Comparison of ENCODE assay signal across 8 cellular contexts in genomic region chr5:141680751-141681201, GRCh38. TPM values are rescaled to one million over a fixed set of nuclear protein-coding genes. Genes with fewer than 3 reads are reported as not detected.
DNase-seq lines count a peak whose midpoint lies in the region; ATAC-seq and TF ChIP-seq lines count a peak whose summit lies in the region.

No MANE protein-coding gene starts in this region.

- H3K27me3 Mint-ChIP-seq in endothelial cell (ENCODE audit: unreplicated experiment): peaks cover 17% of the 10 kb centered on the region

- H3K9me3 ChIP-seq in Panc1 (ENCODE audit: control insufficient read depth, insufficient read depth, low read depth, low read length): no peaks in the 10 kb centered on the region
- no peaks in the 10 kb centered on the region for H3K9me3 ChIP-seq in mucosa of stomach (ENCODE audit: control insufficient read depth, low read length)

- ATAC-seq in Panc1 (peak; percentile 42), GM19467 (IDR thresholded peaks at IDR 0.05; ENCODE audit: unreplicated experiment) (no peak), GM18867 (IDR thresholded peaks at IDR 0.05; ENCODE audit: unreplicated experiment) (no peak)

- in situ Hi-C loops in Panc1 (cut with HindIII; ENCODE audit: low pct_unique_long_range_greater_than_20kb, low sequenced_read_pairs): no loop called here

- intact Hi-C loops in Panc1 (cut with micrococcal nuclease; ENCODE audit: unreplicated experiment): no loop called here

- peak overlapping the region; percentile 91 for H3K4me3 Mint-ChIP-seq in endothelial cell (ENCODE audit: unreplicated experiment)

- POLR2A ChIA-PET in Panc1 (lab: Charles Lee): no interaction called here

- no peaks in the 10 kb centered on the region for H3K27me3 ChIP-seq in Panc1 (ENCODE audit: control insufficient read depth, insufficient read depth, low read length)
- H3K27me3 ChIP-seq in mucosa of stomach (ENCODE audit: control insufficient read depth, insufficient read depth, low read length): no peaks in the 10 kb centered on the region

- H3K4me1 Mint-ChIP-seq in endothelial cell (ENCODE audit: unreplicated experiment): peaks cover 63% of the 10 kb centered on the region

- H3K9me3 Mint-ChIP-seq in endothelial cell (ENCODE audit: unreplicated experiment): no peaks in the 10 kb centered on the region

- peaks cover 19% of the 10 kb centered on the region for H3K36me3 Mint-ChIP-seq in endothelial cell (ENCODE audit: low read depth, unreplicated experiment)

- TF ChIP-seq CTCF in C4-2B (conservative IDR thresholded peaks at IDR 0.05) (no peak), Panc1 (IDR thresholded peaks at IDR 0.05) (no peak), endothelial cell (IDR thresholded peaks at IDR 0.05; ENCODE audit: unreplicated experiment) (no peak)

- H3K4me1 ChIP-seq in Panc1 (ENCODE audit: control insufficient read depth, insufficient read depth, low read length): peaks cover 8% of the 10 kb centered on the region
- H3K4me1 ChIP-seq in mucosa of stomach (ENCODE audit: control insufficient read depth, insufficient read depth, low read length): peaks cover 25% of the 10 kb centered on the region

- H3K4me3 ChIP-seq in Panc1 (ENCODE audit: low read depth in 2 of 2, low read length in 2 of 2) (no peak overlapping the region; a peak in 1 of 4 replicates), mucosa of stomach (ENCODE audit: low read length) (no peak overlapping the region)

- H3K9ac ChIP-seq in mucosa of stomach (ENCODE audit: low read length): peak overlapping the region; percentile 70

- DNase-seq in Panc1 (ENCODE audit: low read depth, low spot score) (no peak), endothelial cell (ENCODE audit: low spot score) (peak; percentile 86), RPMI8226 (no peak), SIG-M5 treated with dmso at 0.1 percent for 504 hours (lab: John Stamatoyannopoulos, UW; ENCODE audit: unreplicated experiment) (no peak)

- H3K36me3 ChIP-seq in Panc1 (ENCODE audit: control insufficient read depth, insufficient read depth, low read length) (no peaks in the 10 kb centered on the region), mucosa of stomach (ENCODE audit: control insufficient read depth, insufficient read depth, low read length) (no peaks in the 10 kb centered on the region)

- no TSS peak for BruUV-seq in Panc1 (replicated peaks; lab: Mats Ljungman, UMichigan)

- peak overlapping the region; percentile 100 for H3K27ac Mint-ChIP-seq in endothelial cell (ENCODE audit: unreplicated experiment)

- CTCF ChIA-PET in Panc1 (lab: Charles Lee): no interaction called here

- H3K27ac ChIP-seq in C4-2B (peak overlapping the region; percentile 29), Panc1 (ENCODE audit: low read length) (no peak overlapping the region)

RNA-seq across cellular contexts. Expression of gene ARAP3, which starts 1.3 kb away (rescaled TPM):
- total RNA-seq in Panc1 (2021; ENCODE audit: unreplicated experiment) (2.5 TPM), endothelial cell (ENCODE audit: unreplicated experiment) (239 TPM)
- 3.3 TPM for polyA plus RNA-seq in Panc1 (2012; ENCODE audit: insufficient read length)

RNA-seq across cellular contexts. Expression of gene FCHSD1, which starts 29.6 kb away (rescaled TPM):
- total RNA-seq in Panc1 (2021; ENCODE audit: unreplicated experiment) (32.8 TPM), endothelial cell (ENCODE audit: unreplicated experiment) (63.3 TPM)
- polyA plus RNA-seq in Panc1 (2012; ENCODE audit: insufficient read length): 30.6 TPM

RNA-seq across cellular contexts. Expression of gene RELL2, which starts 44.0 kb away (rescaled TPM):
- total RNA-seq in Panc1 (2021; ENCODE audit: unreplicated experiment): 13.3 TPM
- polyA plus RNA-seq in Panc1 (2012; ENCODE audit: insufficient read length): 18.5 TPM
- 17.4 TPM for total RNA-seq in endothelial cell (ENCODE audit: unreplicated experiment)

RNA-seq across cellular contexts. Expression of gene HDAC3, which starts 44.1 kb away (rescaled TPM):
- 75.5 TPM for total RNA-seq in Panc1 (2021; ENCODE audit: unreplicated experiment)
- polyA plus RNA-seq in Panc1 (2012; ENCODE audit: insufficient read length): 69.6 TPM
- 84.9 TPM for total RNA-seq in endothelial cell (ENCODE audit: unreplicated experiment)

Comparison
In these comparisons a context has a peak if more than half of its experiments do, and no peak if none do; other contexts are left out.
1. RNA of gene ARAP3, which starts 1.3 kb away (total RNA-seq): 239 TPM in endothelial cell (single experiment); 2.5 TPM in Panc1 (single experiment); every median in the first group is over 10 times any median in the second.